Comparison of ENCODE assay signal across 21 cellular contexts in genomic region chr3:138112362-138112761, GRCh38. TPM values are rescaled to one million over a fixed set of nuclear protein-coding genes. Genes with fewer than 3 reads are reported as not detected.
DNase-seq lines count a peak whose midpoint lies in the region; ATAC-seq, FAIRE-seq and TF ChIP-seq lines count a peak whose summit lies in the region.
"Had no signal": no experiment of that assay in that cellular context is flagged by ENCODE, and none has a peak within 500 bp of the region (broad histone marks: within the 10 kb centered on the region; RNA-seq: fewer than 3 reads in every experiment).

No MANE protein-coding gene starts in this region.

- H3K27ac ChIP-seq in GM23248 (peak overlapping the region; percentile 91; the same call in 1 of the 2 replicates), HepG2 (ENCODE audit: extremely low read length, insufficient read depth, low read length) (no peak overlapping the region), sigmoid colon (no peak overlapping the region)
- H3K27ac ChIP-seq: PC-9 had no signal

- H2AFZ ChIP-seq in GM23248 (no peak overlapping the region), HepG2 (ENCODE audit: low read length) (no peak overlapping the region)
- H2AFZ ChIP-seq: PC-9 had no signal

- BruUV-seq in MCF 10A (replicated peaks; lab: Mats Ljungman, UMichigan) = no TSS peak
- BruUV-seq in HepG2 (replicated peaks; lab: Mats Ljungman, UMichigan) = no TSS peak

- peaks cover 9% of the 10 kb centered on the region for H3F3A ChIP-seq in GM23248 (ENCODE audit: insufficient read depth)

- CTCF ChIA-PET in MCF 10A (lab: Yijun Ruan, JAX) = interaction anchor here (1.0 to 12.5 kb wide), 5 partner anchors 11 to 60 kb away, joined by 3 to 743 read pairs (median 5); no protein-coding TSS in a partner anchor
- CTCF ChIA-PET in HepG2 (lab: Yijun Ruan, JAX; ENCODE audit: low intra/inter-chr PET ratio, low total read pairs) = no interaction called here

- H3K4me3 Mint-ChIP-seq in MCF 10A (ENCODE audit: unreplicated experiment) = peak overlapping the region; percentile 55
- H3K4me3 Mint-ChIP-seq in neural crest cell = peak overlapping the region; percentile 61

- TF ChIP-seq CTCF in MCF 10A (IDR thresholded peaks at IDR 0.05; ENCODE audit: unreplicated experiment) (no peak), fibroblast of villous mesenchyme (IDR thresholded peaks at IDR 0.05; ENCODE audit: insufficient read depth, low read depth, low read length) (no peak), neural crest cell (conservative IDR thresholded peaks at IDR 0.05) (no peak), HepG2 (CRISPR knock-in tag; IDR thresholded peaks at IDR 0.05) (no peak), sigmoid colon (IDR thresholded peaks at IDR 0.05) (no peak)

- H3K9me3 Mint-ChIP-seq in MCF 10A (ENCODE audit: unreplicated experiment) (no peaks in the 10 kb centered on the region), neural crest cell (no peaks in the 10 kb centered on the region)

- no peaks in the 10 kb centered on the region for H3K27me3 Mint-ChIP-seq in MCF 10A (ENCODE audit: insufficient read depth, unreplicated experiment)
- no peaks in the 10 kb centered on the region for H3K27me3 Mint-ChIP-seq in neural crest cell (ENCODE audit: low read depth)

- no peak overlapping the region for H3K4me2 ChIP-seq in GM23248 (ENCODE audit: unreplicated experiment)
- H3K4me2 ChIP-seq in HepG2 (ENCODE audit: low read depth, low read length) = no peak overlapping the region
- H3K4me2 ChIP-seq: PC-9 had no signal

- no peak for TF ChIP-seq RAD21 in HepG2 (CRISPR knock-in tag; IDR thresholded peaks at IDR 0.05)

- H3K79me2 ChIP-seq in GM23248 (ENCODE audit: insufficient read depth) (peaks cover 75% of the 10 kb centered on the region), HepG2 (ENCODE audit: insufficient read depth, low read length) (no peaks in the 10 kb centered on the region)

- no peaks in the 10 kb centered on the region for H3K9me2 ChIP-seq in GM23248 (ENCODE audit: insufficient read depth)

- H3K9me3 ChIP-seq in GM23248 (ENCODE audit: low read depth) = no peaks in the 10 kb centered on the region
- H3K9me3 ChIP-seq in HepG2 (ENCODE audit: low read length) = no peaks in the 10 kb centered on the region
- H3K9me3 ChIP-seq in sigmoid colon = no peaks in the 10 kb centered on the region

- no peak overlapping the region for H3K9ac ChIP-seq in GM23248
- H3K9ac ChIP-seq in HepG2 (ENCODE audit: insufficient read depth, low read depth, low read length) = no peak overlapping the region

- DNase-seq in GM23248 (peak; percentile 35), MCF 10A (ENCODE audit: unreplicated experiment) (peak; percentile 93), fibroblast of villous mesenchyme (ENCODE audit: low read depth) (peak; percentile 38), neural crest cell (ENCODE audit: low read depth, low spot score) (no peak), HepG2 (ENCODE audit: low spot score) (no peak), NCI-H2171 (lab: John Stamatoyannopoulos, UW) (no peak), sigmoid colon (no peak)
- DNase-seq: C1 segment of cervical spinal cord; DMS 273 treated with DMSO at 0.1 percent for 48 hours; H7; Karpas-422; MV-4-11; NCI-H1417 treated with DMSO at 0.1 percent for 48 hours; NCI-H2029; NCI-H226; NCI-H526; NK-92 treated with Interleukin-12 subunit alpha and Interleukin-12 subunit beta, amount 100 ng/mL, for 24 hours; PC-9; SHP77 had no signal

- H3K4me1 ChIP-seq in GM23248 (ENCODE audit: insufficient read depth) = peaks cover 25% of the 10 kb centered on the region
- H3K4me1 ChIP-seq in HepG2 (ENCODE audit: insufficient read depth, low read length) = peaks cover 9% of the 10 kb centered on the region
- H3K4me1 ChIP-seq in sigmoid colon = peaks cover 0 to 27% (median 21%) of the 10 kb centered on the region in 4 donors

- H3K36me3 Mint-ChIP-seq in MCF 10A (ENCODE audit: insufficient read depth, unreplicated experiment) (peaks cover 11% of the 10 kb centered on the region), neural crest cell (ENCODE audit: low read depth) (peaks cover 7% of the 10 kb centered on the region)

- TF ChIP-seq EP300 in HepG2 (IDR thresholded peaks at IDR 0.05; ENCODE audit: low read depth in 2 of 2, low read length in 2 of 2) (no peak), HepG2 (CRISPR knock-in tag; IDR thresholded peaks at IDR 0.05; ENCODE audit: borderline replicate concordance) (no peak), sigmoid colon (IDR thresholded peaks at IDR 0.05) (no peak)

- 53 to 61% methylated on average over 8 of the region's 8 CpGs for WGBS in GM23248 (ENCODE audit: low coverage in 1 of 2, low lambda C conversion rate in 2 of 2, missing lambda C conversion rate in 2 of 2), 2 experiments
- WGBS in HepG2 (ENCODE audit: low lambda C conversion rate) = 90% methylated on average over 8 of the region's 8 CpGs
- WGBS in sigmoid colon, 2 donors = 86 to 92% methylated on average over 8 of the region's 8 CpGs

- no peaks in the 10 kb centered on the region; the same call in 1 of the 2 replicates for H3K36me3 ChIP-seq in GM23248 (ENCODE audit: low read depth)
- H3K36me3 ChIP-seq in HepG2 (replicated peaks in 1 of 2; ENCODE audit: control insufficient read depth in 1 of 2, insufficient read depth in 2 of 2, low read length in 2 of 2) = no peaks in the 10 kb centered on the region; a peak in 1 of 5 replicates
- no peaks in the 10 kb centered on the region for H3K36me3 ChIP-seq in sigmoid colon

- H3K4me3 ChIP-seq in GM23248 = no peak overlapping the region
- H3K4me3 ChIP-seq in fibroblast of villous mesenchyme (ENCODE audit: low read depth, low read length) = no peak overlapping the region
- no peak overlapping the region for H3K4me3 ChIP-seq in HepG2 (replicated peaks in 1 of 3; ENCODE audit: insufficient read depth in 1 of 3, low read depth in 2 of 3, low read length in 3 of 3)
- H3K4me3 ChIP-seq in sigmoid colon = no peak overlapping the region
- H3K4me3 ChIP-seq: PC-9 had no signal

- intact Hi-C loops in MCF 10A (cut with micrococcal nuclease) (no loop called here), HepG2 (cut with micrococcal nuclease; ENCODE audit: unreplicated experiment) (no loop called here), sigmoid colon (cut with DNase I) (no loop called here)

- no peaks in the 10 kb centered on the region for H4K20me1 ChIP-seq in GM23248 (ENCODE audit: insufficient read depth)
- H4K20me1 ChIP-seq in HepG2 (ENCODE audit: insufficient read depth, low read length) = no peaks in the 10 kb centered on the region

- POLR2A ChIA-PET in MCF 10A (lab: Yijun Ruan, JAX) = interaction anchor here (0.6 to 3.6 kb wide), 9 partner anchors 9 to 63 kb away, joined by 3 to 39 read pairs (median 3); partner anchors contain the start of gene DBR1
- POLR2A ChIA-PET in HepG2 (lab: Yijun Ruan, JAX) = no interaction called here

- H3K27me3 ChIP-seq in GM23248 (replicated peaks; ENCODE audit: insufficient read depth) (no peaks in the 10 kb centered on the region), HepG2 (ENCODE audit: control insufficient read depth in 1 of 2, insufficient read depth in 2 of 2, low read length in 2 of 2) (no peaks in the 10 kb centered on the region; a peak in 3 of 5 replicates), sigmoid colon (no peaks in the 10 kb centered on the region)

- H3K27ac Mint-ChIP-seq in MCF 10A (ENCODE audit: low read depth, unreplicated experiment) = peak overlapping the region; percentile 98
- no peak overlapping the region for H3K27ac Mint-ChIP-seq in neural crest cell (ENCODE audit: unreplicated experiment)

- H3K4me1 Mint-ChIP-seq in MCF 10A (ENCODE audit: insufficient read depth, unreplicated experiment) (peaks cover 21% of the 10 kb centered on the region), neural crest cell (peaks cover 30% of the 10 kb centered on the region)

- in situ Hi-C loops in GM23248 (cut with MboI) (no loop called here), HepG2 (cut with HindIII; ENCODE audit: extremely low pct_ligation_motif_present, low pct_unique_long_range_greater_than_20kb) (no loop called here)

- no peak for FAIRE-seq in HepG2 (lab: Jason Lieb, UNC)
- FAIRE-seq: A204.1 had no signal

- ATAC-seq in HepG2 (no peak), HG03520 (IDR thresholded peaks at IDR 0.05; ENCODE audit: unreplicated experiment) (no peak)

- TF ChIP-seq POLR2A in HepG2 (IDR thresholded peaks at IDR 0.05; ENCODE audit: insufficient read depth in 1 of 2, low read depth in 2 of 2, low read length in 2 of 2) (no peak), sigmoid colon (IDR thresholded peaks at IDR 0.05) (no peak)

RNA-seq across cellular contexts. Expression of gene DZIP1L, which starts 3.0 kb away (rescaled TPM):
- total RNA-seq in GM23248 (2014; rRNA removed; shearing (Covaris generic)) = 19.8 and 34.0 TPM in 2 replicates
- polyA plus RNA-seq in GM23248 (2016; fragmentation: Nextera tagmentation; extraction: Ambion mirVana) = 9.6 and 11.1 TPM in 2 replicates
- total RNA-seq in MCF 10A (2022) = 6.2 and 11.3 TPM in 2 replicates
- 51.5 and 52.7 TPM in 2 replicates for total RNA-seq in fibroblast of villous mesenchyme
- 26.6 and 28.1 TPM in 2 replicates for total RNA-seq in neural crest cell
- total RNA-seq in HepG2 (2016; rRNA removed; fragmentation: Illumina TruSeq; extraction: Trizol) = 1.1 and 1.2 TPM in 2 replicates
- total RNA-seq in HepG2 (2016; cell fraction: cytosol; rRNA removed; fragmentation: Illumina TruSeq; extraction: Trizol; ENCODE audit: low read depth) = 0.26 and 0.30 TPM in 2 replicates
- total RNA-seq in HepG2 (2016; cell fraction: insoluble cytoplasmic fraction; rRNA removed; fragmentation: Illumina TruSeq; extraction: Trizol) = 1.1 and 2.5 TPM in 2 replicates
- 0.62 and 0.90 TPM in 2 replicates for total RNA-seq in HepG2 (2016; cell fraction: membrane; rRNA removed; fragmentation: Illumina TruSeq; extraction: Trizol)
- 3.9 and 7.0 TPM in 2 replicates for total RNA-seq in HepG2 (2016; cell fraction: nucleus; rRNA removed; fragmentation: Illumina TruSeq; extraction: Trizol)
- polyA plus RNA-seq in HepG2 (2011; rRNA removed) = 0.39 and 0.90 TPM in 2 replicates
- polyA plus RNA-seq in HepG2 (2011; cell fraction: cytosol; rRNA removed) = 0.24 and 0.56 TPM in 2 replicates
- 5.1 and 5.6 TPM in 2 replicates for polyA plus RNA-seq in HepG2 (2011; cell fraction: nucleus; rRNA removed)
- 0.47 and 0.85 TPM in 2 replicates for polyA plus RNA-seq in HepG2 (2012)
- polyA plus RNA-seq in HepG2 (2016; cell fraction: cytosol; fragmentation: Illumina TruSeq; extraction: Trizol; ENCODE audit: low read depth) = 0.08 and 0.09 TPM in 2 replicates
- polyA plus RNA-seq in HepG2 (2016; cell fraction: insoluble cytoplasmic fraction; fragmentation: Illumina TruSeq; extraction: Trizol; ENCODE audit: low read depth) = 0.66 and 0.96 TPM in 2 replicates
- polyA plus RNA-seq in HepG2 (2016; cell fraction: membrane; fragmentation: Illumina TruSeq; extraction: Trizol; ENCODE audit: low read depth) = 0.25 and 0.31 TPM in 2 replicates
- 4.3 and 4.5 TPM in 2 replicates for polyA plus RNA-seq in HepG2 (2016; cell fraction: nucleus; fragmentation: Illumina TruSeq; extraction: Trizol; ENCODE audit: insufficient read depth, low read depth)
- polyA minus RNA-seq in HepG2 (2011; rRNA and poly(A)+ RNA removed; ENCODE audit: low replicate concordance) = 1.6 and 21.0 TPM in 2 replicates
- polyA minus RNA-seq in HepG2 (2011; cell fraction: cytosol; rRNA and poly(A)+ RNA removed) = 0.88 and 1.2 TPM in 2 replicates
- 8.6 and 8.9 TPM in 2 replicates for polyA minus RNA-seq in HepG2 (2011; cell fraction: nucleus; rRNA and poly(A)+ RNA removed)
- 10 to 100 TPM; 11.2 to 33.0 (median 23.7) TPM for total RNA-seq in sigmoid colon
- 1 to 10 TPM in 2 of 3 donors, not detected in 1; 1.2 to 1.7 TPM for polyA plus RNA-seq in sigmoid colon

RNA-seq across cellular contexts. Expression of gene A4GNT, which starts 19.8 kb away (rescaled TPM):
- total RNA-seq in GM23248 (2014; rRNA removed; shearing (Covaris generic)) = not detected in 2 replicates
- 0.14 TPM in 1 of 2 replicates, not detected in the other for polyA plus RNA-seq in GM23248 (2016; fragmentation: Nextera tagmentation; extraction: Ambion mirVana)
- total RNA-seq in MCF 10A (2022) = not detected in 2 replicates
- under 0.01 TPM in 1 of 2 replicates, not detected in the other for total RNA-seq in fibroblast of villous mesenchyme
- not detected in 2 replicates for total RNA-seq in neural crest cell
- total RNA-seq in HepG2 (2016; rRNA removed; fragmentation: Illumina TruSeq; extraction: Trizol) = not detected in 2 replicates
- total RNA-seq in HepG2 (2016; cell fraction: cytosol; rRNA removed; fragmentation: Illumina TruSeq; extraction: Trizol; ENCODE audit: low read depth) = not detected in 2 replicates
- total RNA-seq in HepG2 (2016; cell fraction: insoluble cytoplasmic fraction; rRNA removed; fragmentation: Illumina TruSeq; extraction: Trizol) = not detected in 2 replicates
- not detected in 2 replicates for total RNA-seq in HepG2 (2016; cell fraction: membrane; rRNA removed; fragmentation: Illumina TruSeq; extraction: Trizol)
- total RNA-seq in HepG2 (2016; cell fraction: nucleus; rRNA removed; fragmentation: Illumina TruSeq; extraction: Trizol) = not detected in 2 replicates
- not detected in 2 replicates for polyA plus RNA-seq in HepG2 (2011; rRNA removed)
- polyA plus RNA-seq in HepG2 (2011; cell fraction: cytosol; rRNA removed) = not detected in 2 replicates
- not detected in 2 replicates for polyA plus RNA-seq in HepG2 (2011; cell fraction: nucleus; rRNA removed)
- not detected in 2 replicates for polyA plus RNA-seq in HepG2 (2012)
- polyA plus RNA-seq in HepG2 (2016; cell fraction: cytosol; fragmentation: Illumina TruSeq; extraction: Trizol; ENCODE audit: low read depth) = not detected in 2 replicates
- not detected in 2 replicates for polyA plus RNA-seq in HepG2 (2016; cell fraction: insoluble cytoplasmic fraction; fragmentation: Illumina TruSeq; extraction: Trizol; ENCODE audit: low read depth)
- not detected in 2 replicates for polyA plus RNA-seq in HepG2 (2016; cell fraction: membrane; fragmentation: Illumina TruSeq; extraction: Trizol; ENCODE audit: low read depth)
- polyA plus RNA-seq in HepG2 (2016; cell fraction: nucleus; fragmentation: Illumina TruSeq; extraction: Trizol; ENCODE audit: insufficient read depth, low read depth) = not detected in 2 replicates
- not detected in 2 replicates for polyA minus RNA-seq in HepG2 (2011; rRNA and poly(A)+ RNA removed; ENCODE audit: low replicate concordance)
- polyA minus RNA-seq in HepG2 (2011; cell fraction: cytosol; rRNA and poly(A)+ RNA removed) = not detected in 2 replicates
- not detected in 2 replicates for polyA minus RNA-seq in HepG2 (2011; cell fraction: nucleus; rRNA and poly(A)+ RNA removed)
- total RNA-seq in sigmoid colon = not detected
- not detected for polyA plus RNA-seq in sigmoid colon
- total RNA-seq: H7, PC-9 had no signal

Comparison
In these comparisons a context has a peak if more than half of its experiments do, and no peak if none do; other contexts are left out.
1. DNase-seq: peak in GM23248 (single experiment), MCF 10A (single experiment) and fibroblast of villous mesenchyme (single experiment); none in neural crest cell (single experiment), HepG2 (single experiment), NCI-H2171 (single experiment) and sigmoid colon (single experiment).